In genomic region chr17:44916781-44917241, GRCh38 we compare ENCODE assay signal across 12 cellular contexts. TPM values are rescaled to one million over a fixed set of nuclear protein-coding genes. Genes with fewer than 3 reads are reported as not detected.
DNase-seq lines count a peak whose midpoint lies in the region; ATAC-seq and TF ChIP-seq lines count a peak whose summit lies in the region.
"Had no signal": no experiment of that assay in that cellular context is flagged by ENCODE, and none has a peak within 500 bp of the region (broad histone marks: within the 10 kb centered on the region; RNA-seq: fewer than 3 reads in every experiment).

No MANE protein-coding gene starts in this region.

- no peaks in the 10 kb centered on the region for H3K9me3 Mint-ChIP-seq in activated T-helper 2 cell treated with anti-CD3 and anti-CD28 coated beads, Interferon-gamma antibody, Interleukin-2, Interleukin-4, amounts not matched to agents 10 μg/mL and 5 μg/mL and 100 μg/mL, durations not matched to agents 14 hours and 24 hours and 36 hours

- no peaks in the 10 kb centered on the region for H3K79me2 ChIP-seq in osteoblast (ENCODE audit: insufficient read depth, low read length)

- peak; percentile 79 for DNase-seq in AG10803 (ENCODE audit: low read depth)
- peak; percentile 90 for DNase-seq in RWPE2 (ENCODE audit: low spot score)
- DNase-seq in fibroblast of pulmonary artery (ENCODE audit: low read depth) = peak; percentile 50
- DNase-seq in osteoblast (ENCODE audit: insufficient read length, low spot score, missing footprints) = peak; percentile 88
- no peak for DNase-seq in activated T-helper 2 cell treated with anti-CD3 and anti-CD28 coated beads, Interferon-gamma antibody, Interleukin-2, Interleukin-4, amounts not matched to agents 10 μg/mL and 5 μg/mL and 100 μg/mL, durations not matched to agents 14 hours and 24 hours and 36 hours (ENCODE audit: low spot score)
- no peak for DNase-seq in NCI-H748 (lab: John Stamatoyannopoulos, UW; ENCODE audit: unreplicated experiment)
- DNase-seq in T-helper 9 cell = no peak
- DNase-seq: activated effector memory CD4-positive, alpha-beta T cell treated with Interleukin-2 at 50 U/mL for 16 hours; SHP77 treated with DMSO at 0.1 percent for 48 hours; stimulated activated naive CD4-positive, alpha-beta T cell treated with Interleukin-2 at 50 U/mL for 16 hours had no signal

- H3K27me3 Mint-ChIP-seq in activated T-helper 2 cell treated with anti-CD3 and anti-CD28 coated beads, Interferon-gamma antibody, Interleukin-2, Interleukin-4, amounts not matched to agents 10 μg/mL and 5 μg/mL and 100 μg/mL, durations not matched to agents 14 hours and 24 hours and 36 hours (ENCODE audit: low read depth) = peaks cover 36% of the 10 kb centered on the region

- H3K9me3 ChIP-seq in RWPE2 (ENCODE audit: severe bottlenecking) (no peaks in the 10 kb centered on the region), osteoblast (ENCODE audit: low read depth, low read length) (no peaks in the 10 kb centered on the region)
- H3K9me3 ChIP-seq: psoas muscle had no signal

- H2AFZ ChIP-seq in osteoblast (ENCODE audit: low read length) = no peak overlapping the region

- H3K27me3 ChIP-seq in RWPE2 (ENCODE audit: insufficient read depth, poor library complexity, severe bottlenecking) = no peaks in the 10 kb centered on the region
- peaks cover 3% of the 10 kb centered on the region for H3K27me3 ChIP-seq in osteoblast (ENCODE audit: insufficient read depth, low read length)

- H3K27ac ChIP-seq in RWPE2 (ENCODE audit: poor library complexity, severe bottlenecking) (peak overlapping the region; percentile 81), osteoblast (ENCODE audit: low read depth, low read length) (no peak overlapping the region)
- H3K27ac ChIP-seq: psoas muscle had no signal

- ATAC-seq in RWPE2 (ENCODE audit: low read depth) = peak; percentile 55
- no peak for ATAC-seq in HG02759 (IDR thresholded peaks at IDR 0.05; ENCODE audit: unreplicated experiment)

- H3K27ac Mint-ChIP-seq in activated T-helper 2 cell treated with anti-CD3 and anti-CD28 coated beads, Interferon-gamma antibody, Interleukin-2, Interleukin-4, amounts not matched to agents 10 μg/mL and 5 μg/mL and 100 μg/mL, durations not matched to agents 14 hours and 24 hours and 36 hours = no peak overlapping the region

- H3K4me3 Mint-ChIP-seq in activated T-helper 2 cell treated with anti-CD3 and anti-CD28 coated beads, Interferon-gamma antibody, Interleukin-2, Interleukin-4, amounts not matched to agents 10 μg/mL and 5 μg/mL and 100 μg/mL, durations not matched to agents 14 hours and 24 hours and 36 hours (ENCODE audit: low read depth) = no peak overlapping the region

- H3K4me3 ChIP-seq in AG10803 (ENCODE audit: low read length) (no peak overlapping the region), RWPE2 (ENCODE audit: severe bottlenecking) (no peak overlapping the region), fibroblast of pulmonary artery (replicated peaks; ENCODE audit: low read depth, low read length) (no peak overlapping the region), osteoblast (ENCODE audit: insufficient read depth, low read length) (no peak overlapping the region)
- H3K4me3 ChIP-seq: psoas muscle had no signal

- no peaks in the 10 kb centered on the region for H3K36me3 Mint-ChIP-seq in activated T-helper 2 cell treated with anti-CD3 and anti-CD28 coated beads, Interferon-gamma antibody, Interleukin-2, Interleukin-4, amounts not matched to agents 10 μg/mL and 5 μg/mL and 100 μg/mL, durations not matched to agents 14 hours and 24 hours and 36 hours (ENCODE audit: low read depth)

- H3K4me2 ChIP-seq in osteoblast (ENCODE audit: insufficient read depth, low read length) = no peak overlapping the region

- H4K20me1 ChIP-seq in osteoblast (ENCODE audit: insufficient read depth, low read length) = no peaks in the 10 kb centered on the region

- TF ChIP-seq CTCF in AG10803 (conservative IDR thresholded peaks at IDR 0.05; ENCODE audit: low read length) (0 out of 2 replicates have a peak, but pooled peaks have one; percentile 20), RWPE2 (IDR thresholded peaks at IDR 0.05; ENCODE audit: poor library complexity, severe bottlenecking) (no peak), fibroblast of pulmonary artery (IDR thresholded peaks at IDR 0.05; ENCODE audit: low read length, missing control alignments) (peak; percentile 0), osteoblast (IDR thresholded peaks at IDR 0.05; ENCODE audit: extremely low read depth, low read depth, low read length) (no peak)

- intact Hi-C loops in activated T-helper 2 cell treated with anti-CD3 and anti-CD28 coated beads, Interferon-gamma antibody, Interleukin-2, Interleukin-4, amounts not matched to agents 10 μg/mL and 5 μg/mL and 100 μg/mL, durations not matched to agents 14 hours and 24 hours and 36 hours (cut with micrococcal nuclease) = loop anchor here (10.0 kb wide), 1 partner anchor 278 kb away; no protein-coding TSS in a partner anchor

- H3K36me3 ChIP-seq in RWPE2 (ENCODE audit: low read depth) (no peaks in the 10 kb centered on the region), osteoblast (ENCODE audit: insufficient read depth, low read length) (no peaks in the 10 kb centered on the region)

- H3K4me1 ChIP-seq in RWPE2 (ENCODE audit: insufficient read depth, poor library complexity, severe bottlenecking) (peaks cover 30% of the 10 kb centered on the region), osteoblast (ENCODE audit: insufficient read depth, low read length) (peaks cover 10% of the 10 kb centered on the region)
- H3K4me1 ChIP-seq: psoas muscle had no signal

- H3K4me1 Mint-ChIP-seq in activated T-helper 2 cell treated with anti-CD3 and anti-CD28 coated beads, Interferon-gamma antibody, Interleukin-2, Interleukin-4, amounts not matched to agents 10 μg/mL and 5 μg/mL and 100 μg/mL, durations not matched to agents 14 hours and 24 hours and 36 hours (ENCODE audit: low read depth) = peaks cover 5% of the 10 kb centered on the region

RNA-seq across cellular contexts. Expression of gene GFAP, which starts 1.5 kb away (rescaled TPM):
- total RNA-seq in osteoblast = under 0.01 TPM in 2 replicates
- total RNA-seq in activated T-helper 2 cell treated with anti-CD3 and anti-CD28 coated beads, Interferon-gamma antibody, Interleukin-2, Interleukin-4, amounts not matched to agents 10 μg/mL and 5 μg/mL and 100 μg/mL, durations not matched to agents 14 hours and 24 hours and 36 hours = 0.34 TPM in 1 of 2 replicates, not detected in the other

RNA-seq across cellular contexts. Expression of gene EFTUD2, which starts 17.6 kb away (rescaled TPM):
- 72.7 and 81.0 TPM in 2 replicates for total RNA-seq in osteoblast
- total RNA-seq in activated T-helper 2 cell treated with anti-CD3 and anti-CD28 coated beads, Interferon-gamma antibody, Interleukin-2, Interleukin-4, amounts not matched to agents 10 μg/mL and 5 μg/mL and 100 μg/mL, durations not matched to agents 14 hours and 24 hours and 36 hours = 194 and 215 TPM in 2 replicates

RNA-seq across cellular contexts. Expression of gene KIF18B, which starts 30.8 kb away (rescaled TPM):
- total RNA-seq in osteoblast = 0.72 and 1.2 TPM in 2 replicates
- 46.7 and 47.1 TPM in 2 replicates for total RNA-seq in activated T-helper 2 cell treated with anti-CD3 and anti-CD28 coated beads, Interferon-gamma antibody, Interleukin-2, Interleukin-4, amounts not matched to agents 10 μg/mL and 5 μg/mL and 100 μg/mL, durations not matched to agents 14 hours and 24 hours and 36 hours

RNA-seq across cellular contexts. Expression of gene C1QL1, which starts 51.3 kb away (rescaled TPM):
- under 0.01 TPM in 1 of 2 replicates, not detected in the other for total RNA-seq in osteoblast
- total RNA-seq in activated T-helper 2 cell treated with anti-CD3 and anti-CD28 coated beads, Interferon-gamma antibody, Interleukin-2, Interleukin-4, amounts not matched to agents 10 μg/mL and 5 μg/mL and 100 μg/mL, durations not matched to agents 14 hours and 24 hours and 36 hours = 0.41 and 0.48 TPM in 2 replicates
- total RNA-seq: psoas muscle had no signal

Comparison
In these comparisons a context has a peak if more than half of its experiments do, and no peak if none do; other contexts are left out.
1. DNase-seq: peak in AG10803 (single experiment), RWPE2 (single experiment), fibroblast of pulmonary artery (single experiment) and osteoblast (single experiment); none in activated T-helper 2 cell treated with anti-CD3 and anti-CD28 coated beads, Interferon-gamma antibody, Interleukin-2, Interleukin-4, amounts not matched to agents 10 μg/mL and 5 μg/mL and 100 μg/mL, durations not matched to agents 14 hours and 24 hours and 36 hours (single experiment), NCI-H748 (single experiment) and T-helper 9 cell (single experiment).
2. CTCF ChIP-seq: peak in AG10803 (single experiment) and fibroblast of pulmonary artery (single experiment); none in RWPE2 (single experiment) and osteoblast (single experiment).
3. RNA of gene KIF18B, which starts 30.8 kb away (total RNA-seq): 46.7 to 47.1 TPM in activated T-helper 2 cell treated with anti-CD3 and anti-CD28 coated beads, Interferon-gamma antibody, Interleukin-2, Interleukin-4, amounts not matched to agents 10 μg/mL and 5 μg/mL and 100 μg/mL, durations not matched to agents 14 hours and 24 hours and 36 hours; 0.72 to 1.2 TPM in osteoblast; every median in the first group is over 10 times any median in the second.